ENCODE assay signal across 30 cellular contexts in the genomic region with DNA sequence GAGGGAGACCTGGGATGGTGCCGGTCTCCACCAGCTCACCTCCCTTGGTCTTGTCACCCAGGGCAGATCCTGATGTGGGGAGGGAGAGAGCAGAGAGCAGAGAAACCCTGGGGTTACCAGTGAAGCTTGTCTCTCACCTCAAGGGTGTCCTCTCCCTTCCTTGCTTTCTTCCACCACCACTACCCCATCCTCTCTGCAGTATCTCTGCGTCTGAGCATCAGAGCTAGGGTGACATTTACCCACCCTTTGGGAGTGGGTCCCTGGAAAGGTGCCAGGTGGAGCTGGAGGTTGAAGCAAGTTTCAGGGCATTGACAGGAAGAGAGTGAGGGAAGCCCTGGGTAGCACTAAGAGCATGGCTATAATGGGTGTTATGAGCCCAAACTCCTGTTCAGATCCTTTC.
"Had no signal": no experiment of that assay in that cellular context is flagged by ENCODE, and none has a peak within 500 bp of the region (broad histone marks: within the 10 kb centered on the region; RNA-seq: fewer than 3 reads in every experiment).

No MANE protein-coding gene starts in this region.

- H3K36me3 Mint-ChIP-seq: activated naive CD4-positive, alpha-beta T cell treated with anti-CD3 and anti-CD28 coated beads, Interleukin-2, amount 50 U/mL, for 24 hours; activated naive CD8-positive, alpha-beta T cell treated with anti-CD3 and anti-CD28 coated beads for 36 hours; WTC11 had no signal

- H3K9me3 Mint-ChIP-seq: activated CD4-positive, alpha-beta memory T cell treated with anti-CD3 and anti-CD28 coated beads, Interleukin-2, amount 10 ng/mL, durations not matched to agents 7 days and 5 days; activated CD4-positive, alpha-beta T cell treated with anti-CD3 and anti-CD28 coated beads, Interleukin-2, amount 10 ng/mL, durations not matched to agents 7 days and 5 days; activated naive CD4-positive, alpha-beta T cell treated with anti-CD3 and anti-CD28 coated beads for 36 hours; activated naive CD4-positive, alpha-beta T cell treated with anti-CD3 and anti-CD28 coated beads, Interleukin-2, amount 50 U/mL, for 24 hours; activated naive CD8-positive, alpha-beta T cell treated with anti-CD3 and anti-CD28 coated beads for 36 hours; activated naive CD8-positive, alpha-beta T cell treated with anti-CD3 and anti-CD28 coated beads, Interleukin-2, amount 50 U/mL, for 24 hours; activated T-helper 1 cell treated with anti-CD3 and anti-CD28 coated beads, Interleukin-12 subunit alpha, Interleukin-12 subunit beta, Interleukin-2, Interleukin-4 antibody, amounts not matched to agents 30 ng/mL and 10 ng/mL and 1 ng/mL, durations not matched to agents 14 hours and 24 hours and 36 hours; activated T-helper 2 cell treated with anti-CD3 and anti-CD28 coated beads, Interferon-gamma antibody, Interleukin-2, Interleukin-4, amounts not matched to agents 10 μg/mL and 5 μg/mL and 100 μg/mL, durations not matched to agents 14 hours and 24 hours and 36 hours; WTC11 had no signal

- FAIRE-seq: endometrium, endothelial cell of umbilical vein, frontal cortex had no signal

- H3K4me3 Mint-ChIP-seq: activated CD4-positive, alpha-beta memory T cell treated with anti-CD3 and anti-CD28 coated beads, Interleukin-2, amount 10 ng/mL, durations not matched to agents 7 days and 5 days; activated CD4-positive, alpha-beta T cell treated with anti-CD3 and anti-CD28 coated beads, Interleukin-2, amount 10 ng/mL, durations not matched to agents 7 days and 5 days; activated naive CD4-positive, alpha-beta T cell treated with anti-CD3 and anti-CD28 coated beads for 36 hours; activated naive CD4-positive, alpha-beta T cell treated with anti-CD3 and anti-CD28 coated beads, Interleukin-2, amount 50 U/mL, for 24 hours; activated naive CD8-positive, alpha-beta T cell treated with anti-CD3 and anti-CD28 coated beads for 36 hours; activated naive CD8-positive, alpha-beta T cell treated with anti-CD3 and anti-CD28 coated beads, Interleukin-2, amount 50 U/mL, for 24 hours; activated T-helper 1 cell treated with anti-CD3 and anti-CD28 coated beads, Interleukin-12 subunit alpha, Interleukin-12 subunit beta, Interleukin-2, Interleukin-4 antibody, amounts not matched to agents 30 ng/mL and 10 ng/mL and 1 ng/mL, durations not matched to agents 14 hours and 24 hours and 36 hours; WTC11 had no signal

- H3K27me3 Mint-ChIP-seq: activated CD4-positive, alpha-beta memory T cell treated with anti-CD3 and anti-CD28 coated beads, Interleukin-2, amount 10 ng/mL, durations not matched to agents 7 days and 5 days; activated CD4-positive, alpha-beta T cell treated with anti-CD3 and anti-CD28 coated beads, Interleukin-2, amount 10 ng/mL, durations not matched to agents 7 days and 5 days; activated naive CD4-positive, alpha-beta T cell treated with anti-CD3 and anti-CD28 coated beads, Interleukin-2, amount 50 U/mL, for 24 hours; activated naive CD8-positive, alpha-beta T cell treated with anti-CD3 and anti-CD28 coated beads for 36 hours; activated naive CD8-positive, alpha-beta T cell treated with anti-CD3 and anti-CD28 coated beads, Interleukin-2, amount 50 U/mL, for 24 hours had no signal

- H3K4me1 Mint-ChIP-seq: activated naive CD4-positive, alpha-beta T cell treated with anti-CD3 and anti-CD28 coated beads, Interleukin-2, amount 50 U/mL, for 24 hours; activated naive CD8-positive, alpha-beta T cell treated with anti-CD3 and anti-CD28 coated beads for 36 hours; activated naive CD8-positive, alpha-beta T cell treated with anti-CD3 and anti-CD28 coated beads, Interleukin-2, amount 50 U/mL, for 24 hours had no signal

- H3K27me3 ChIP-seq: adrenal gland, body of pancreas, cardiac muscle cell, colonic mucosa had no signal

- H3K4me1 ChIP-seq: adrenal gland, colonic mucosa had no signal

- DNase-seq: activated CD4-positive, alpha-beta memory T cell treated with anti-CD3 and anti-CD28 coated beads, Interleukin-2, amount 10 ng/mL, durations not matched to agents 7 days and 5 days; activated CD4-positive, alpha-beta T cell treated with anti-CD3 and anti-CD28 coated beads for 1 hour; activated CD4-positive, alpha-beta T cell treated with anti-CD3 and anti-CD28 coated beads for 4 hours; activated CD4-positive, alpha-beta T cell treated with anti-CD3 and anti-CD28 coated beads, Interleukin-2, amount 10 ng/mL, durations not matched to agents 7 days and 5 days; activated CD4-positive, alpha-beta T cell treated with anti-CD3 and anti-CD28 coated beads, Interleukin-2, amount 50 U/mL, for 4 hours; activated naive CD4-positive, alpha-beta T cell treated with anti-CD3 and anti-CD28 coated beads for 36 hours; activated naive CD8-positive, alpha-beta T cell treated with anti-CD3 and anti-CD28 coated beads for 36 hours; activated naive CD8-positive, alpha-beta T cell treated with anti-CD3 and anti-CD28 coated beads, Interleukin-2, amount 50 U/mL, for 24 hours; activated T-cell treated with anti-CD3 and anti-CD28 coated beads, Interleukin-2, amount 50 U/mL, for 1 hour; activated T-cell treated with anti-CD3 and anti-CD28 coated beads, Interleukin-2, amount 50 U/mL, for 48 hours; amygdala; aorta; body of pancreas; central memory CD4-positive, alpha-beta T cell; cerebellar nuclear complex; colonic mucosa; effector CD8-positive, alpha-beta T cell; foreskin fibroblast; T-helper 2 cell had no signal

- H3K27ac ChIP-seq: adrenal gland, body of pancreas, cardiac muscle cell, colonic mucosa, epithelial cell of prostate, VCaP had no signal

- H3K4me3 ChIP-seq: adrenal gland, body of pancreas, cardiac muscle cell, colonic mucosa had no signal

- H3K9me3 ChIP-seq: adrenal gland, body of pancreas, colonic mucosa had no signal

- H3K36me3 ChIP-seq: adrenal gland, cardiac muscle cell, colonic mucosa had no signal

- H3K27ac Mint-ChIP-seq: activated CD4-positive, alpha-beta memory T cell treated with anti-CD3 and anti-CD28 coated beads, Interleukin-2, amount 10 ng/mL, durations not matched to agents 7 days and 5 days; activated CD4-positive, alpha-beta T cell treated with anti-CD3 and anti-CD28 coated beads, Interleukin-2, amount 10 ng/mL, durations not matched to agents 7 days and 5 days; activated naive CD4-positive, alpha-beta T cell treated with anti-CD3 and anti-CD28 coated beads for 36 hours; activated naive CD4-positive, alpha-beta T cell treated with anti-CD3 and anti-CD28 coated beads, Interleukin-2, amount 50 U/mL, for 24 hours; activated naive CD8-positive, alpha-beta T cell treated with anti-CD3 and anti-CD28 coated beads for 36 hours; activated naive CD8-positive, alpha-beta T cell treated with anti-CD3 and anti-CD28 coated beads, Interleukin-2, amount 50 U/mL, for 24 hours; activated T-helper 1 cell treated with anti-CD3 and anti-CD28 coated beads, Interleukin-12 subunit alpha, Interleukin-12 subunit beta, Interleukin-2, Interleukin-4 antibody, amounts not matched to agents 30 ng/mL and 10 ng/mL and 1 ng/mL, durations not matched to agents 14 hours and 24 hours and 36 hours; activated T-helper 2 cell treated with anti-CD3 and anti-CD28 coated beads, Interferon-gamma antibody, Interleukin-2, Interleukin-4, amounts not matched to agents 10 μg/mL and 5 μg/mL and 100 μg/mL, durations not matched to agents 14 hours and 24 hours and 36 hours; WTC11 had no signal

- ATAC-seq: activated naive CD8-positive, alpha-beta T cell treated with anti-CD3 and anti-CD28 coated beads, Interleukin-2, amount 50 U/mL, for 24 hours; body of pancreas; WTC11 had no signal
